Comparison of ENCODE assay signal across 8 cellular contexts in genomic region chr17:3003401-3004149, GRCh38. TPM values are rescaled to one million over a fixed set of nuclear protein-coding genes. Genes with fewer than 3 reads are reported as not detected.
DNase-seq lines count a peak whose midpoint lies in the region; TF ChIP-seq lines count a peak whose summit lies in the region.

No MANE protein-coding gene starts in this region.

- intact Hi-C loops in breast epithelium (cut with DNase I; ENCODE audit: low total_unique reads), result loop anchor here (10.0 kb wide), 1 partner anchor 149 kb away; no protein-coding TSS in a partner anchor

- H3K27me3 ChIP-seq in breast epithelium (no peaks in the 10 kb centered on the region), mucosa of stomach (ENCODE audit: control insufficient read depth, insufficient read depth, low read length) (no peaks in the 10 kb centered on the region)

- H3K4me1 ChIP-seq in breast epithelium (peaks cover 5 to 15% of the 10 kb centered on the region in 2 donors), mucosa of stomach (ENCODE audit: control insufficient read depth, insufficient read depth, low read length) (peaks cover 27% of the 10 kb centered on the region)

- peak overlapping the region; percentile 78 for H3K9ac ChIP-seq in mucosa of stomach (ENCODE audit: low read length)

- DNase-seq in CD1c-positive myeloid dendritic cell (ENCODE audit: extremely low spot score) (peak; percentile 80), HK-2 (ENCODE audit: unreplicated experiment) (peak; percentile 6), breast epithelium (ENCODE audit: low spot score in 2 of 2) (peak in 1 of 2 donors; percentile 37), iPS-NIHi11 (ENCODE audit: low spot score) (no peak), DMS114 treated with DMSO at 0.1 percent for 48 hours (lab: John Stamatoyannopoulos, UW; ENCODE audit: unreplicated experiment) (no peak), NCI-H2081 (lab: John Stamatoyannopoulos, UW) (no peak), DMS153 (lab: John Stamatoyannopoulos, UW) (no peak)

- H3K36me3 ChIP-seq in breast epithelium (no peaks in the 10 kb centered on the region), mucosa of stomach (ENCODE audit: control insufficient read depth, insufficient read depth, low read length) (peaks cover 13% of the 10 kb centered on the region)

- TF ChIP-seq CTCF in breast epithelium (IDR thresholded peaks at IDR 0.05), result no peak

- peak overlapping the region; percentile 18 to 59 (median 43) for H3K4me3 ChIP-seq in breast epithelium
- peak overlapping the region; percentile 7 for H3K4me3 ChIP-seq in mucosa of stomach (ENCODE audit: low read length)

- H3K9me3 ChIP-seq in breast epithelium, result no peaks in the 10 kb centered on the region
- no peaks in the 10 kb centered on the region for H3K9me3 ChIP-seq in mucosa of stomach (ENCODE audit: control insufficient read depth, low read length)

- TF ChIP-seq POLR2A in breast epithelium (IDR thresholded peaks at IDR 0.05), result no peak

- peak overlapping the region; percentile 90 to 94 for H3K27ac ChIP-seq in breast epithelium

RNA-seq across cellular contexts. Expression of gene OR1D5, which starts 59.8 kb away (rescaled TPM):
- total RNA-seq in breast epithelium, result not detected

Comparison
In these comparisons a context has a peak if more than half of its experiments do, and no peak if none do; other contexts are left out.
1. DNase-seq: peak in CD1c-positive myeloid dendritic cell (single experiment) and HK-2 (single experiment); none in iPS-NIHi11 (single experiment), DMS114 treated with DMSO at 0.1 percent for 48 hours (single experiment), NCI-H2081 (0 of 2) and DMS153 (single experiment).